ENCODE assay signal across 8 cellular contexts in the genomic region with DNA sequence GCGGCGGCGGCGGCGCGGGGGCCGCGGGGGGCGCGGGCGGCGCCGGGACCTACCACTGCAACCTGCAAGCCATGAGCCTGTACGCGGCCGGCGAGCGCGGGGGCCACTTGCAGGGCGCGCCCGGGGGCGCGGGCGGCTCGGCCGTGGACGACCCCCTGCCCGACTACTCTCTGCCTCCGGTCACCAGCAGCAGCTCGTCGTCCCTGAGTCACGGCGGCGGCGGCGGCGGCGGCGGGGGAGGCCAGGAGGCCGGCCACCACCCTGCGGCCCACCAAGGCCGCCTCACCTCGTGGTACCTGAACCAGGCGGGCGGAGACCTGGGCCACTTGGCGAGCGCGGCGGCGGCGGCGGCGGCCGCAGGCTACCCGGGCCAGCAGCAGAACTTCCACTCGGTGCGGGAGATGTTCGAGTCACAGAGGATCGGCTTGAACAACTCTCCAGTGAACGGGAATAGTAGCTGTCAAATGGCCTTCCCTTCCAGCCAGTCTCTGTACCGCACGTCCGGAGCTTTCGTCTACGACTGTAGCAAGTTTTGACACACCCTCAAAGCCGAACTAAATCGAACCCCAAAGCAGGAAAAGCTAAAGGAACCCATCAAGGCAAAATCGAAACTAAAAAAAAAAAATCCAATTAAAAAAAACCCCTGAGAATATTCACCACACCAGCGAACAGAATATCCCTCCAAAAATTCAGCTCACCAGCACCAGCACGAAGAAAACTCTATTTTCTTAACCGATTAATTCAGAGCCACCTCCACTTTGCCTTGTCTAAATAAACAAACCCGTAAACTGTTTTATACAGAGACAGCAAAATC. TPM values are rescaled to one million over a fixed set of nuclear protein-coding genes. Genes with fewer than 3 reads are reported as not detected.
DNase-seq lines count a peak whose midpoint lies in the region; ATAC-seq and TF ChIP-seq lines count a peak whose summit lies in the region.

No MANE protein-coding gene starts in this region.

- intact Hi-C loops in activated naive CD4-positive, alpha-beta T cell treated with anti-CD3 and anti-CD28 coated beads for 36 hours (cut with micrococcal nuclease): loop anchor here (5.0 kb wide), 3 partner anchors 161 to 1451 kb away; no protein-coding TSS in a partner anchor

- no peak for DNase-seq in activated naive CD4-positive, alpha-beta T cell treated with anti-CD3 and anti-CD28 coated beads for 36 hours
- DNase-seq in activated naive CD4-positive, alpha-beta T cell treated with Interleukin-2 at 50 U/mL for 16 hours: no peak
- no peak for DNase-seq in T-helper 17 cell
- DNase-seq in fibroblast of mammary gland (ENCODE audit: low read depth): no peak
- DNase-seq in retina: peak; percentile 76
- no peak for DNase-seq in DMS79 treated with DMSO at 0.1 percent for 48 hours (lab: John Stamatoyannopoulos, UW)

- H3K4me3 Mint-ChIP-seq in activated naive CD4-positive, alpha-beta T cell treated with anti-CD3 and anti-CD28 coated beads for 36 hours: peak overlapping the region; percentile 49
- H3K4me3 Mint-ChIP-seq in T-helper 17 cell: peak overlapping the region; percentile 75

- H3K9me3 ChIP-seq in T-helper 17 cell (ENCODE audit: control insufficient read depth, low read length, poor library complexity, severe bottlenecking): no peaks in the 10 kb centered on the region

- peak overlapping the region; percentile 58 for H3K4me3 ChIP-seq in fibroblast of mammary gland (ENCODE audit: control insufficient read depth, low read depth, low read length)

- peaks cover 34% of the 10 kb centered on the region for H3K4me1 Mint-ChIP-seq in activated naive CD4-positive, alpha-beta T cell treated with anti-CD3 and anti-CD28 coated beads for 36 hours (ENCODE audit: low read depth)
- peaks cover 26% of the 10 kb centered on the region for H3K4me1 Mint-ChIP-seq in T-helper 17 cell

- peaks cover 60% of the 10 kb centered on the region for H3K27me3 Mint-ChIP-seq in activated naive CD4-positive, alpha-beta T cell treated with anti-CD3 and anti-CD28 coated beads for 36 hours (ENCODE audit: low read depth)
- peaks cover 47% of the 10 kb centered on the region for H3K27me3 Mint-ChIP-seq in T-helper 17 cell

- CTCF ChIA-PET in activated naive CD4-positive, alpha-beta T cell treated with anti-CD3 and anti-CD28 coated beads for 36 hours (lab: Charles Lee): interaction anchor here (0.7 to 1.5 kb wide), 5 partner anchors 15 to 1133 kb away, joined by 3 to 7 read pairs (median 5); no protein-coding TSS in a partner anchor

- no peak overlapping the region for H3K27ac Mint-ChIP-seq in activated naive CD4-positive, alpha-beta T cell treated with anti-CD3 and anti-CD28 coated beads for 36 hours
- peak overlapping the region; percentile 61 for H3K27ac Mint-ChIP-seq in T-helper 17 cell

- H3K36me3 Mint-ChIP-seq in activated naive CD4-positive, alpha-beta T cell treated with anti-CD3 and anti-CD28 coated beads for 36 hours (ENCODE audit: low read depth): no peaks in the 10 kb centered on the region
- peaks cover 6% of the 10 kb centered on the region for H3K36me3 Mint-ChIP-seq in T-helper 17 cell (ENCODE audit: low read depth)

- no peak for ATAC-seq in T-helper 17 cell
- ATAC-seq in HG03432 (IDR thresholded peaks at IDR 0.05; ENCODE audit: unreplicated experiment): no peak
- no peak for ATAC-seq in HG03442 (IDR thresholded peaks at IDR 0.05; ENCODE audit: unreplicated experiment)

- no peaks in the 10 kb centered on the region for H3K9me3 Mint-ChIP-seq in activated naive CD4-positive, alpha-beta T cell treated with anti-CD3 and anti-CD28 coated beads for 36 hours

- TF ChIP-seq CTCF in fibroblast of mammary gland (conservative IDR thresholded peaks at IDR 0.05; ENCODE audit: control insufficient read depth, insufficient read depth, low read depth, low read length): no peak

RNA-seq across cellular contexts. Expression of a gene that starts 2.1 kb away (rescaled TPM):
- not detected for total RNA-seq in activated naive CD4-positive, alpha-beta T cell treated with anti-CD3 and anti-CD28 coated beads for 36 hours
- total RNA-seq in T-helper 17 cell: under 1 TPM in 1 of 2 donors, not detected in 1; 0.21 TPM
